In the genomic region with DNA sequence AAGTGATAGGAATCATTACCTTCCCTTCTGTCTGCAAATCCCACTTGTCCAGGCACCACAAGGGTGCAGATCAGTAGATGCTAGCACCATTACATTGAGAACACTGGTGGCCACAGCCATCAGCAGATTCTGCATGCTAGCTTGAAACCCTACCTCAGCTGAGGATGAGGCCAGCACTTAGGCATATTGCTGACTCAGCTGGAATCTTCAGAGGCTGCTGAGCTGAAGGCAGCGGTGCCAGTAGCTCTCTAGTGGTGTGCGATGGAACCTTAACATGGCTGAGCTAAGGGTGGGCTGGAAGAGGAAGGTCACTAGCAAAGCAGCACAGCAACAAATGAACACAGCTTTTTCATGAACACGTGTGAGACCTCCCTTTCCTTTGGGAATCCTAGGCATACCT, we compare ENCODE assay signal across 26 cellular contexts. TPM values are rescaled to one million over a fixed set of nuclear protein-coding genes. Genes with fewer than 3 reads are reported as not detected.
"Had no signal": no experiment of that assay in that cellular context is flagged by ENCODE, and none has a peak within 500 bp of the region (broad histone marks: within the 10 kb centered on the region; RNA-seq: fewer than 3 reads in every experiment).

No MANE protein-coding gene starts in this region.

- ATAC-seq: activated CD8-positive, alpha-beta memory T cell treated with anti-CD3 and anti-CD28 coated beads, Interleukin-2, amount 10 ng/mL, durations not matched to agents 7 days and 5 days; left lung; stimulated activated naive CD8-positive, alpha-beta T cell treated with anti-CD3 and anti-CD28 coated beads, Interleukin-15, Interleukin-2, amounts not matched to agents 100 U/mL and 50 U/mL, for 24 hours had no signal

- FAIRE-seq: keratinocyte had no signal

- H3K9me3 ChIP-seq: left lung, tibial nerve had no signal

- H3K36me3 ChIP-seq: cardiac muscle cell, left lung, tibial nerve had no signal

- H3K4me3 ChIP-seq: cardiac muscle cell, left lung, tibial nerve had no signal

- H3K27me3 ChIP-seq: cardiac muscle cell, left lung, tibial nerve had no signal

- H3K27ac ChIP-seq: cardiac muscle cell, left lung had no signal

- H3K4me1 ChIP-seq: left lung, tibial nerve had no signal

- DNase-seq: activated B cell treated with CpG ODN at 0.5 μM for 24 hours; activated CD4-positive, alpha-beta memory T cell treated with anti-CD3 and anti-CD28 coated beads, Interleukin-2, amount 10 ng/mL, durations not matched to agents 7 days and 5 days; activated CD4-positive, alpha-beta T cell treated with anti-CD3 and anti-CD28 coated beads for 48 hours; activated CD8-positive, alpha-beta memory T cell treated with anti-CD3 and anti-CD28 coated beads, Interleukin-2, amount 10 ng/mL, durations not matched to agents 7 days and 5 days; activated naive CD4-positive, alpha-beta T cell; activated naive CD8-positive, alpha-beta T cell treated with anti-CD3 and anti-CD28 coated beads for 36 hours; activated T-cell treated with anti-CD3 and anti-CD28 coated beads, Interleukin-2, amount 50 U/mL, for 1 hour; amniotic stem cell; dermis blood vessel endothelial cell; effector memory CD4-positive, alpha-beta T cell; left lung; nephron progenitor cell; occipital lobe; stimulated activated CD4-positive, alpha-beta T cell treated with anti-CD3 and anti-CD28 coated beads, Interleukin-2, amount 100 ng/mL, for 24 hours; stimulated activated naive CD8-positive, alpha-beta T cell treated with anti-CD3 and anti-CD28 coated beads, Interleukin-15, Interleukin-2, amounts not matched to agents 100 U/mL and 50 U/mL, for 24 hours; substantia nigra; SW 1271; T-helper 2 cell had no signal

RNA-seq across cellular contexts. Expression of a gene that starts 19.0 kb away (rescaled TPM):
- total RNA-seq: activated B cell treated with CpG ODN at 0.5 μM for 24 hours; activated CD4-positive, alpha-beta memory T cell treated with anti-CD3 and anti-CD28 coated beads, Interleukin-2, amount 10 ng/mL, durations not matched to agents 7 days and 5 days; activated CD8-positive, alpha-beta memory T cell treated with anti-CD3 and anti-CD28 coated beads, Interleukin-2, amount 10 ng/mL, durations not matched to agents 7 days and 5 days; activated naive CD8-positive, alpha-beta T cell treated with anti-CD3 and anti-CD28 coated beads for 36 hours; activated T-helper 17 cell treated with anti-CD3 and anti-CD28 coated beads, Interleukin-2, amount 50 U/mL, for 72 hours; chondrocyte; dermis blood vessel endothelial cell; glomerular endothelial cell; lung microvascular endothelial cell; myocyte; occipital lobe had no signal
- polyA plus RNA-seq: cardiac muscle cell had no signal
